In genomic region chr10:116099031-116099430, GRCh38 we compare ENCODE assay signal across 15 cellular contexts.
DNase-seq lines count a peak whose midpoint lies in the region; ATAC-seq and TF ChIP-seq lines count a peak whose summit lies in the region.
"Had no signal": no experiment of that assay in that cellular context is flagged by ENCODE, and none has a peak within 500 bp of the region (broad histone marks: within the 10 kb centered on the region; RNA-seq: fewer than 3 reads in every experiment).

No MANE protein-coding gene starts in this region.

- CTCF ChIA-PET in CD4-positive, alpha-beta memory T cell (lab: Charles Lee; ENCODE audit: partially characterized antibody) = no interaction called here

- H3K9me3 ChIP-seq in mesenchymal stem cell (ENCODE audit: control insufficient read depth, low read length) = no peaks in the 10 kb centered on the region
- H3K9me3 ChIP-seq in CD4-positive, alpha-beta memory T cell (ENCODE audit: control insufficient read depth in 1 of 2, low read length in 2 of 2) = no peaks in the 10 kb centered on the region

- POLR2A ChIA-PET in CD4-positive, alpha-beta memory T cell (lab: Charles Lee; ENCODE audit: partially characterized antibody) = no interaction called here

- no peaks in the 10 kb centered on the region for H3K36me3 ChIP-seq in mesenchymal stem cell (ENCODE audit: control insufficient read depth in 1 of 2, insufficient read depth in 2 of 2, low read depth in 1 of 2, low read length in 2 of 2)
- H3K36me3 ChIP-seq in CD4-positive, alpha-beta memory T cell (ENCODE audit: insufficient read depth, low read length) = no peaks in the 10 kb centered on the region

- no peaks in the 10 kb centered on the region for H3K36me3 Mint-ChIP-seq in CD4-positive, alpha-beta memory T cell

- no peaks in the 10 kb centered on the region for H3K27me3 Mint-ChIP-seq in CD4-positive, alpha-beta memory T cell

- H2BK120ac ChIP-seq in mesenchymal stem cell (ENCODE audit: low read depth, low read length) = no peak overlapping the region

- H3K9ac ChIP-seq in mesenchymal stem cell (ENCODE audit: low read length) = peak overlapping the region; percentile 2

- ATAC-seq in GM18867 (IDR thresholded peaks at IDR 0.05; ENCODE audit: unreplicated experiment) = no peak
- ATAC-seq: GM23338, PC-3 had no signal

- no peak overlapping the region for H3K27ac Mint-ChIP-seq in CD4-positive, alpha-beta memory T cell
- H3K27ac Mint-ChIP-seq: GM23338 had no signal

- no peak overlapping the region for H2BK12ac ChIP-seq in mesenchymal stem cell (ENCODE audit: low read length in 2 of 2)

- H3K4me1 Mint-ChIP-seq in CD4-positive, alpha-beta memory T cell = no peaks in the 10 kb centered on the region

- H2BK5ac ChIP-seq in mesenchymal stem cell (ENCODE audit: low read depth, low read length, poor library complexity, severe bottlenecking) = peak overlapping the region; percentile 76

- H3K27me3 ChIP-seq in mesenchymal stem cell (ENCODE audit: control insufficient read depth in 1 of 2, insufficient read depth in 1 of 2, low read length in 2 of 2) = no peaks in the 10 kb centered on the region
- no peaks in the 10 kb centered on the region for H3K27me3 ChIP-seq in CD4-positive, alpha-beta memory T cell (ENCODE audit: insufficient read depth, low read length)

- WGBS in mesenchymal stem cell = 89% methylated on average over 3 of the region's 5 CpGs

- no peak overlapping the region for H3K18ac ChIP-seq in mesenchymal stem cell (ENCODE audit: low read depth in 1 of 2, low read length in 2 of 2)

- peaks cover 21% of the 10 kb centered on the region for H3K4me1 ChIP-seq in mesenchymal stem cell (ENCODE audit: control insufficient read depth, insufficient read depth, low read depth, low read length)
- H3K4me1 ChIP-seq in CD4-positive, alpha-beta memory T cell (ENCODE audit: insufficient read depth, low read length) = no peaks in the 10 kb centered on the region

- H4K91ac ChIP-seq in mesenchymal stem cell (ENCODE audit: low read length) = no peak overlapping the region

- peaks cover 0 to 8% (median 3%) of the 10 kb centered on the region in 8 donors for H3K9me3 Mint-ChIP-seq in CD4-positive, alpha-beta memory T cell
- H3K9me3 Mint-ChIP-seq: GM23338 had no signal

- peak overlapping the region; percentile 6 for H2AK5ac ChIP-seq in mesenchymal stem cell (ENCODE audit: low read length, severe bottlenecking)

- H3K14ac ChIP-seq in mesenchymal stem cell (ENCODE audit: low read length in 2 of 2) = no peak overlapping the region

- TF ChIP-seq CTCF in astrocyte of the spinal cord (IDR thresholded peaks at IDR 0.05; ENCODE audit: low read depth, low read length) = no peak

- no peak overlapping the region for H3K4me3 Mint-ChIP-seq in CD4-positive, alpha-beta memory T cell
- H3K4me3 Mint-ChIP-seq: GM23338 had no signal

- H3K4me2 ChIP-seq in mesenchymal stem cell (ENCODE audit: low read length, poor library complexity, severe bottlenecking) = peak overlapping the region; percentile 24
- H3K4me2 ChIP-seq: GM23338 had no signal

- peak; percentile 18 for DNase-seq in GM03348 (ENCODE audit: low spot score)
- peak; percentile 16 for DNase-seq in astrocyte of the spinal cord (ENCODE audit: low read depth, low spot score)
- peak; percentile 5 for DNase-seq in mesenchymal stem cell
- no peak for DNase-seq in substantia nigra (lab: John Stamatoyannopoulos, UW)
- DNase-seq in NCI-H748 (lab: John Stamatoyannopoulos, UW; ENCODE audit: unreplicated experiment) = no peak
- no peak for DNase-seq in CD4-positive, alpha-beta memory T cell
- DNase-seq: C1 segment of cervical spinal cord, DMS153, NCI-H1048, NCI-H1694 treated with DMSO at 0.1 percent for 48 hours, NCI-H345, NCI-H526 treated with DMSO at 0.1 percent for 48 hours, PC-3 had no signal

- H3K4me3 ChIP-seq in astrocyte of the spinal cord (ENCODE audit: low read depth, low read length) (no peak overlapping the region), mesenchymal stem cell (ENCODE audit: insufficient read depth in 1 of 2, low read depth in 1 of 2, low read length in 2 of 2) (peak overlapping the region in 1 of 2 experiments; percentile 2)
- H3K4me3 ChIP-seq in CD4-positive, alpha-beta memory T cell (ENCODE audit: low read length in 2 of 2) = no peak overlapping the region
- H3K4me3 ChIP-seq: GM23338 had no signal

- H2BK15ac ChIP-seq in mesenchymal stem cell (ENCODE audit: low read depth, poor library complexity, severe bottlenecking) = no peak overlapping the region

- peaks cover 8% of the 10 kb centered on the region for H3K79me1 ChIP-seq in mesenchymal stem cell (replicated peaks; ENCODE audit: low read length, poor library complexity, severe bottlenecking)

- H4K8ac ChIP-seq in mesenchymal stem cell (ENCODE audit: low read length) = no peak overlapping the region

- H3K23ac ChIP-seq in mesenchymal stem cell (ENCODE audit: low read length in 2 of 2) = no peak overlapping the region

- in situ Hi-C loops in astrocyte of the spinal cord (cut with HindIII; ENCODE audit: low sequenced_read_pairs) = no loop called here

- H3K27ac ChIP-seq in mesenchymal stem cell (ENCODE audit: low read length, poor library complexity, severe bottlenecking) = peak overlapping the region; percentile 98
- H3K27ac ChIP-seq in substantia nigra (ENCODE audit: low read depth, low read length, poor library complexity, severe bottlenecking) = no peak overlapping the region
- no peak overlapping the region for H3K27ac ChIP-seq in CD4-positive, alpha-beta memory T cell (ENCODE audit: low read depth, low read length)

- intact Hi-C loops in CD4-positive, alpha-beta memory T cell (cut with micrococcal nuclease) = no loop called here

- no peak overlapping the region for H2AFZ ChIP-seq in mesenchymal stem cell (ENCODE audit: low read depth, low read length)
- H2AFZ ChIP-seq: GM23338 had no signal

- no peak overlapping the region for H3K4ac ChIP-seq in mesenchymal stem cell (ENCODE audit: low read depth in 1 of 2, low read length in 2 of 2)

Comparison
In these comparisons a context has a peak if more than half of its experiments do, and no peak if none do; other contexts are left out.
1. DNase-seq: peak in GM03348 (single experiment), astrocyte of the spinal cord (single experiment) and mesenchymal stem cell (single experiment); none in substantia nigra (0 of 49), NCI-H748 (single experiment) and CD4-positive, alpha-beta memory T cell (0 of 5).